In genomic region chr6:75501756-75502155, GRCh38 we compare ENCODE assay signal across 1 cellular context.
TF ChIP-seq lines count a peak whose summit lies in the region.

No MANE protein-coding gene starts in this region.

TF ChIP-seq in endothelial cell of umbilical vein, 7 proteins besides CTCF, POLR2A, EP300 and RAD21:
- TF ChIP-seq JUN (IDR thresholded peaks at IDR 0.05; ENCODE audit: borderline replicate concordance, insufficient read depth, insufficient read length, low read depth) (no peak), EZH2 (IDR thresholded peaks at IDR 0.05; ENCODE audit: borderline replicate concordance, low read depth, low read length, severe bottlenecking) (no peak), MYC (IDR thresholded peaks at IDR 0.05; ENCODE audit: low read depth, low read length) (no peak), GATA2 (IDR thresholded peaks at IDR 0.05; ENCODE audit: insufficient read depth, insufficient read length, low read depth, low read length) (no peak), MAX (IDR thresholded peaks at IDR 0.05; ENCODE audit: insufficient read depth, insufficient read length) (no peak), FOS (IDR thresholded peaks at IDR 0.05; ENCODE audit: borderline replicate concordance, insufficient read depth, low read length) (no peak), POLR2AphosphoS5 (IDR thresholded peaks at IDR 0.05; ENCODE audit: insufficient read depth, low read depth, low read length) (no peak)
